In genomic region chr11:124075841-124076571, GRCh38 we compare ENCODE assay signal across 1 cellular context.
TF ChIP-seq lines count a peak whose summit lies in the region.

No MANE protein-coding gene starts in this region.

TF ChIP-seq in WTC11, 78 proteins besides CTCF, POLR2A, EP300 and RAD21 (continued from another document):
- TF ChIP-seq ARID4B (CRISPR knock-in tag; IDR thresholded peaks at IDR 0.05; ENCODE audit: borderline replicate concordance) (no peak), ETV6 (CRISPR knock-in tag; IDR thresholded peaks at IDR 0.05) (no peak), NFATC4 (CRISPR knock-in tag; IDR thresholded peaks at IDR 0.05) (no peak)
